In the genomic region with DNA sequence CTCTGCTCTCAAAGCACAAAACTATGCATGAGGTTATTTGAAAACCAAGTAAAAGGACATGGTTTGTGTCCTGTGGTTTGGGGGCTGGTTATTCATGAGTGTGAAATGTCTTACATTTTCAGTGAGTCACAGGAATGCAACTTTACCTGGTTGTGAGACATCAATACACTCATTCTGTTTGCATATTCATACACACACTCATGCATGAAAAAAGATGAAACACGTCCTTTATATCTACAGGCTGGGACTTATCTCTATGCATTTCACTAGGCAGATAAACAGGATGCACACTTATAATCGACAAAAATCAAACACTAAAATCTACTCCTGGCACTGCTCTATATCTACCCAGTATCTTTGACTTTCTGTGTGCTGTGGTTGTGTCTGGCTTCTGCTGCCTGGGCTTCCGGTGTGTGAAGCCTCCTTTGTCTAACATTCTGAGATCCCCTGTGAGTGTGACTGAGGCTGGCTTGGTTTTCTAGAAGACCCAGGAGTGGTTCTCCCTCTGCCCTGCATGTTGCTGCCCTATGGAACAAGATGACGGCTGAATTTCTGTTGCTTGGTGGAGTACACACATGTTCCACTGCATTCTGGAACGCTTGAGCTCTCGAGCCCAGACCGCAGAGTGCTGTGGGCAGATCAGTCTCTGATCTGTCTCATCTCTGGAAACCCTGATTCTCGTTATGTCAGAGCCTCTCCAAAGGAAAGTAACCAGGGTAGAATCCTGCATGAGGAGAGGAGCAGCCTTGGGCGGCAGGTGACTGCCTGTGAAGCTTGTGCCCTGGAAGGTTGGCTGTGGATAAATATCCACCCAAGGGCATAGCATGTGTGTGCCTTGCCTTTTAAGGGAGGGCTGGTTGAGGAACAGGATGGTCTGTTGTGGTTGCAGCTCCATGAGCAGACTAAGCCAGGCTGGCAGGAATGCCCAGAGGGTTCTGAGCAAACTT, we compare ENCODE assay signal across 8 cellular contexts. TPM values are rescaled to one million over a fixed set of nuclear protein-coding genes. Genes with fewer than 3 reads are reported as not detected.
A peak's percentile ranks its signal among the peaks of the same experiment; 100 is the strongest.
DNase-seq lines count a peak whose midpoint lies in the region; ATAC-seq, FAIRE-seq and TF ChIP-seq lines count a peak whose summit lies in the region.

No MANE protein-coding gene starts in this region.

- peak overlapping the region; percentile 18 for H2AFZ ChIP-seq in endothelial cell of umbilical vein (ENCODE audit: low read depth, low read length)

- H3K79me2 ChIP-seq in endothelial cell of umbilical vein (ENCODE audit: control insufficient read depth, insufficient read depth, low read length), result no peaks in the 10 kb centered on the region

- CTCF ChIA-PET in endothelial cell of umbilical vein (lab: Charles Lee), result interaction anchor here (1.1 to 1.4 kb wide), 2 partner anchors 30 to 50 kb away, joined by 3 read pairs; no protein-coding TSS in a partner anchor

- TF ChIP-seq POLR2A in endothelial cell of umbilical vein (IDR thresholded peaks at IDR 0.05; ENCODE audit: low read depth, low read length), result no peak

- H3K9me3 ChIP-seq in endothelial cell of umbilical vein (replicated peaks; ENCODE audit: control insufficient read depth, insufficient read depth, low read length), result no peaks in the 10 kb centered on the region

- intact Hi-C loops in endothelial cell of umbilical vein (cut with micrococcal nuclease), result no loop called here

- no peaks in the 10 kb centered on the region for H3K9me1 ChIP-seq in endothelial cell of umbilical vein (replicated peaks; ENCODE audit: control insufficient read depth, extremely low read depth, insufficient read depth, low read length)

- H3K9ac ChIP-seq in endothelial cell of umbilical vein (replicated peaks; ENCODE audit: extremely low read depth, insufficient read depth, low read length), result no peak overlapping the region

- no peak overlapping the region for H3K4me3 ChIP-seq in endothelial cell of umbilical vein (replicated peaks in 1 of 3; ENCODE audit: insufficient read depth in 1 of 3, low read depth in 1 of 3, low read length in 3 of 3)
- no peak overlapping the region for H3K4me3 ChIP-seq in coronary artery

- H3K27me3 ChIP-seq in endothelial cell of umbilical vein (ENCODE audit: control insufficient read depth in 2 of 2, insufficient read depth in 2 of 2, low read length in 2 of 2), result peaks cover 4% of the 10 kb centered on the region in 2 experiments

- no peaks in the 10 kb centered on the region for H3K36me3 ChIP-seq in endothelial cell of umbilical vein (ENCODE audit: control insufficient read depth in 2 of 2, extremely low read depth in 1 of 2, insufficient read depth in 2 of 2, low read length in 2 of 2)

- POLR2A ChIA-PET in endothelial cell of umbilical vein (lab: Charles Lee), result no interaction called here

- dilution Hi-C loops in endothelial cell of umbilical vein (cut with MboI; ENCODE audit: extremely low pct_ligation_motif_present, low sequenced_read_pairs), result no loop called here

- H3K27ac ChIP-seq in endothelial cell of umbilical vein (ENCODE audit: insufficient read depth, low read depth, low read length) (no peak overlapping the region), coronary artery (no peak overlapping the region)

- peak; percentile 79 for FAIRE-seq in GM19239 (lab: Jason Lieb, UNC)
- FAIRE-seq in endothelial cell of umbilical vein (lab: Jason Lieb, UNC), result no peak

- DNase-seq in GM19239 (ENCODE audit: insufficient read length, low spot score) (no peak), endothelial cell of umbilical vein (ENCODE audit: low read depth, low spot score) (no peak), NCI-H2081 treated with DMSO at 0.1 percent for 48 hours (lab: John Stamatoyannopoulos, UW) (no peak), DMS 273 treated with DMSO at 0.1 percent for 48 hours (lab: John Stamatoyannopoulos, UW) (no peak), coronary artery (ENCODE audit: low spot score) (no peak)
- peak; percentile 76 to 83 for DNase-seq in activated CD4-positive, alpha-beta T cell treated with anti-CD3 and anti-CD28 coated beads for 4 hours
- DNase-seq in stimulated activated CD4-positive, alpha-beta T cell treated with anti-CD3 and anti-CD28 coated beads, Interleukin-4, amount 100 ng/mL, for 1 hour, result peak; percentile 70

- TF ChIP-seq CTCF in endothelial cell of umbilical vein (IDR thresholded peaks at IDR 0.05; ENCODE audit: extremely low read depth in 1 of 2, insufficient read depth in 1 of 2, low read depth in 1 of 2, low read length in 2 of 2) (no peak), coronary artery (IDR thresholded peaks at IDR 0.05) (no peak)

- H3K4me1 ChIP-seq in endothelial cell of umbilical vein (ENCODE audit: control insufficient read depth, extremely low read depth, insufficient read depth, low read length), result peaks cover 10% of the 10 kb centered on the region

- BruUV-seq in endothelial cell of umbilical vein (replicated peaks; lab: Mats Ljungman, UMichigan), result no TSS peak

- no peak overlapping the region for H3K4me2 ChIP-seq in endothelial cell of umbilical vein (ENCODE audit: insufficient read depth, low read length)

- ATAC-seq in HG03520 (IDR thresholded peaks at IDR 0.05; ENCODE audit: unreplicated experiment), result peak; percentile 64

- H4K20me1 ChIP-seq in endothelial cell of umbilical vein (replicated peaks; ENCODE audit: control insufficient read depth, extremely low read depth, insufficient read depth, low read length), result no peaks in the 10 kb centered on the region

TF ChIP-seq in endothelial cell of umbilical vein, 7 proteins besides CTCF, POLR2A, EP300 and RAD21:
- TF ChIP-seq FOS (IDR thresholded peaks at IDR 0.05; ENCODE audit: borderline replicate concordance, insufficient read depth, low read length) (peak; percentile 89), POLR2AphosphoS5 (IDR thresholded peaks at IDR 0.05; ENCODE audit: insufficient read depth, low read depth, low read length) (peak; percentile 31), MYC (IDR thresholded peaks at IDR 0.05; ENCODE audit: low read depth, low read length) (no peak), EZH2 (IDR thresholded peaks at IDR 0.05; ENCODE audit: borderline replicate concordance, low read depth, low read length, severe bottlenecking) (no peak), JUN (IDR thresholded peaks at IDR 0.05; ENCODE audit: borderline replicate concordance, insufficient read depth, insufficient read length, low read depth) (peak; percentile 19), GATA2 (IDR thresholded peaks at IDR 0.05; ENCODE audit: insufficient read depth, insufficient read length, low read depth, low read length) (peak; percentile 80)
- TF ChIP-seq, protein P1, sequence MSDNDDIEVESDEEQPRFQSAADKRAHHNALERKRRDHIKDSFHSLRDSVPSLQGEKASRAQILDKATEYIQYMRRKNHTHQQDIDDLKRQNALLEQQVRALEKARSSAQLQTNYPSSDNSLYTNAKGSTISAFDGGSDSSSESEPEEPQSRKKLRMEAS (IDR thresholded peaks at IDR 0.05; ENCODE audit: insufficient read depth, insufficient read length), result no peak
TF ChIP-seq in endothelial cell of umbilical vein: peak in this region for 4.

RNA-seq across cellular contexts. Expression of a gene that starts 19.7 kb away (rescaled TPM):
- not detected in 2 replicates for total RNA-seq in endothelial cell of umbilical vein
- not detected in 2 replicates for polyA plus RNA-seq in endothelial cell of umbilical vein
- not detected in 2 replicates for polyA plus RNA-seq in endothelial cell of umbilical vein (2011; cell fraction: cytosol; rRNA removed)
- not detected in 2 replicates for polyA plus RNA-seq in endothelial cell of umbilical vein (2011; cell fraction: nucleus; rRNA removed)
- polyA plus RNA-seq in endothelial cell of umbilical vein (2012), result not detected in 2 replicates
- not detected in 2 replicates for polyA minus RNA-seq in endothelial cell of umbilical vein
- not detected for polyA minus RNA-seq in endothelial cell of umbilical vein (2011; cell fraction: cytosol; rRNA and poly(A)+ RNA removed)
- polyA minus RNA-seq in endothelial cell of umbilical vein (2011; cell fraction: nucleus; rRNA and poly(A)+ RNA removed), result not detected in 2 replicates

Comparison
In these comparisons a context has a peak if more than half of its experiments do, and no peak if none do; other contexts are left out.
1. DNase-seq: peak in activated CD4-positive, alpha-beta T cell treated with anti-CD3 and anti-CD28 coated beads for 4 hours (2 of 2) and stimulated activated CD4-positive, alpha-beta T cell treated with anti-CD3 and anti-CD28 coated beads, Interleukin-4, amount 100 ng/mL, for 1 hour (single experiment); none in GM19239 (single experiment), endothelial cell of umbilical vein (single experiment), NCI-H2081 treated with DMSO at 0.1 percent for 48 hours (single experiment), DMS 273 treated with DMSO at 0.1 percent for 48 hours (single experiment) and coronary artery (single experiment).